In genomic region chr5:172806897-172807672, GRCh38 we compare ENCODE assay signal across 8 cellular contexts. TPM values are rescaled to one million over a fixed set of nuclear protein-coding genes. Genes with fewer than 3 reads are reported as not detected.
A peak's percentile ranks its signal among the peaks of the same experiment; 100 is the strongest.
DNase-seq lines count a peak whose midpoint lies in the region; ATAC-seq and TF ChIP-seq lines count a peak whose summit lies in the region.

No MANE protein-coding gene starts in this region.

- H3K36me3 Mint-ChIP-seq in activated CD4-positive, alpha-beta memory T cell treated with anti-CD3 and anti-CD28 coated beads for 36 hours, result no peaks in the 10 kb centered on the region

- H3K18ac ChIP-seq in mesendoderm (ENCODE audit: low read length), result peak overlapping the region; percentile 13

- no peak for TF ChIP-seq CTCF in LNCaP clone FGC (IDR thresholded peaks at IDR 0.05; ENCODE audit: control insufficient read depth, extremely low read depth, insufficient read depth)

- H3K79me2 ChIP-seq in mesendoderm (ENCODE audit: control insufficient read depth, insufficient read depth, low read length), result no peaks in the 10 kb centered on the region

- no peaks in the 10 kb centered on the region for H3K79me1 ChIP-seq in mesendoderm (ENCODE audit: low read length)

- no peak overlapping the region for H3K4me2 ChIP-seq in mesendoderm (ENCODE audit: low read length)

- POLR2A ChIA-PET in activated CD4-positive, alpha-beta memory T cell treated with anti-CD3 and anti-CD28 coated beads for 36 hours (lab: Charles Lee), result interaction anchor here (0.8 to 1.3 kb wide), 7 partner anchors 10 to 42 kb away, joined by 3 to 14 read pairs (median 5); partner anchors contain the start of gene DUSP1

- H3K4ac ChIP-seq in mesendoderm (ENCODE audit: low read depth, low read length), result peak overlapping the region; percentile 63

- peak; percentile 96 for ATAC-seq in GM21825 (IDR thresholded peaks at IDR 0.05; ENCODE audit: unreplicated experiment)

- H3K36me3 ChIP-seq in mesendoderm (ENCODE audit: control insufficient read depth, insufficient read depth, low read length), result no peaks in the 10 kb centered on the region

- H3K4me1 ChIP-seq in mesendoderm (ENCODE audit: control insufficient read depth, low read depth, low read length), result no peaks in the 10 kb centered on the region

- no peaks in the 10 kb centered on the region for H3K27me3 ChIP-seq in mesendoderm (ENCODE audit: insufficient read depth, low read length, poor library complexity)

- no peak overlapping the region for H2AK5ac ChIP-seq in mesendoderm (ENCODE audit: low read length)

- peaks cover 17% of the 10 kb centered on the region for H3K4me1 Mint-ChIP-seq in activated CD4-positive, alpha-beta memory T cell treated with anti-CD3 and anti-CD28 coated beads for 36 hours (ENCODE audit: low read depth)

- no peaks in the 10 kb centered on the region for H3K27me3 Mint-ChIP-seq in activated CD4-positive, alpha-beta memory T cell treated with anti-CD3 and anti-CD28 coated beads for 36 hours

- peak overlapping the region; percentile 84 for H3K27ac Mint-ChIP-seq in activated CD4-positive, alpha-beta memory T cell treated with anti-CD3 and anti-CD28 coated beads for 36 hours

- no CpG with 5 or more reads among the region's 24 CpGs for WGBS in mesendoderm (ENCODE audit: extremely low coverage, insufficient coverage, low lambda C conversion rate)

- CTCF ChIA-PET in activated CD4-positive, alpha-beta memory T cell treated with anti-CD3 and anti-CD28 coated beads for 36 hours (lab: Charles Lee), result interaction anchor here (0.8 to 1.6 kb wide), 8 partner anchors 12 to 356 kb away, joined by 3 to 12 read pairs (median 4); partner anchors contain the start of gene DUSP1

- H3K56ac ChIP-seq in mesendoderm (ENCODE audit: low read length), result no peak overlapping the region

- H3K9ac ChIP-seq in mesendoderm (ENCODE audit: low read length), result no peak overlapping the region

- H2BK15ac ChIP-seq in mesendoderm (replicated peaks; ENCODE audit: low read depth), result no peak overlapping the region

- DNase-seq in ELF-1 (ENCODE audit: low read depth, low spot score) (peak; percentile 86), LNCaP clone FGC (ENCODE audit: low read depth) (peak; percentile 4), mesendoderm (peak; percentile 92), NCI-H526 (lab: John Stamatoyannopoulos, UW) (no peak)
- peak; percentile 98 for DNase-seq in activated CD4-positive, alpha-beta memory T cell treated with anti-CD3 and anti-CD28 coated beads for 36 hours
- DNase-seq in effector CD8-positive, alpha-beta T cell (lab: John Stamatoyannopoulos, UW), result peak; percentile 50
- peak; percentile 76 to 83 for DNase-seq in stimulated activated CD8-positive, alpha-beta memory T cell treated with anti-CD3 and anti-CD28 coated beads, Interleukin-15, amount 100 ng/mL, for 4 hours (ENCODE audit: low read depth in 2 of 2)

- peak overlapping the region; percentile 99 for H4K8ac ChIP-seq in mesendoderm (ENCODE audit: low read depth, low read length)

- no peak overlapping the region for H2BK5ac ChIP-seq in mesendoderm (ENCODE audit: low read length)

- H3K4me3 ChIP-seq in LNCaP clone FGC (ENCODE audit: low read depth, low read length) (no peak overlapping the region), mesendoderm (ENCODE audit: low read length) (no peak overlapping the region)

- H2BK120ac ChIP-seq in mesendoderm (ENCODE audit: low read depth, low read length), result peak overlapping the region; percentile 15

- peak overlapping the region; percentile 29 for H3K4me3 Mint-ChIP-seq in activated CD4-positive, alpha-beta memory T cell treated with anti-CD3 and anti-CD28 coated beads for 36 hours

- intact Hi-C loops in activated CD4-positive, alpha-beta memory T cell treated with anti-CD3 and anti-CD28 coated beads for 36 hours (cut with micrococcal nuclease), result loop anchor here (1.0 kb wide), 5 partner anchors 10 to 42 kb away; partner anchors contain the start of gene ERGIC1

- H3K27ac ChIP-seq in mesendoderm (ENCODE audit: low read depth, low read length), result no peak overlapping the region

- H3K9me3 Mint-ChIP-seq in activated CD4-positive, alpha-beta memory T cell treated with anti-CD3 and anti-CD28 coated beads for 36 hours, result no peaks in the 10 kb centered on the region

- H3K23ac ChIP-seq in mesendoderm (ENCODE audit: low read length), result no peak overlapping the region

- no peak overlapping the region for H4K5ac ChIP-seq in mesendoderm (ENCODE audit: low read length)

RNA-seq across cellular contexts. Expression of gene ERGIC1, which starts 27.0 kb away (rescaled TPM):
- 10 to 100 TPM; 41.9 to 42.7 TPM for total RNA-seq in activated CD4-positive, alpha-beta memory T cell treated with anti-CD3 and anti-CD28 coated beads for 36 hours
- 55.0 TPM for polyA plus RNA-seq in mesendoderm (2013, experiment 1 of 2)
- polyA plus RNA-seq in mesendoderm (2013, experiment 2 of 2), result 57.1 TPM

RNA-seq across cellular contexts. Expression of gene DUSP1, which starts 36.1 kb away (rescaled TPM):
- 10 to 100 TPM; 10.6 to 10.7 TPM for total RNA-seq in activated CD4-positive, alpha-beta memory T cell treated with anti-CD3 and anti-CD28 coated beads for 36 hours
- 13.6 TPM for polyA plus RNA-seq in mesendoderm (2013, experiment 1 of 2)
- polyA plus RNA-seq in mesendoderm (2013, experiment 2 of 2), result 14.0 TPM

Comparison
In these comparisons a context has a peak if more than half of its experiments do, and no peak if none do; other contexts are left out.
1. DNase-seq: peak in ELF-1 (single experiment), LNCaP clone FGC (single experiment), activated CD4-positive, alpha-beta memory T cell treated with anti-CD3 and anti-CD28 coated beads for 36 hours (single experiment), effector CD8-positive, alpha-beta T cell (single experiment), mesendoderm (single experiment) and stimulated activated CD8-positive, alpha-beta memory T cell treated with anti-CD3 and anti-CD28 coated beads, Interleukin-15, amount 100 ng/mL, for 4 hours (2 of 2); none in NCI-H526 (0 of 2).